ENCODE assay signal across 22 cellular contexts in genomic region chr15:36004891-36005508, GRCh38.
DNase-seq lines count a peak whose midpoint lies in the region; ATAC-seq lines count a peak whose summit lies in the region.
"Had no signal": no experiment of that assay in that cellular context is flagged by ENCODE, and none has a peak within 500 bp of the region (broad histone marks: within the 10 kb centered on the region; RNA-seq: fewer than 3 reads in every experiment).

No MANE protein-coding gene starts in this region.

- DNase-seq in DMS 273 (lab: John Stamatoyannopoulos, UW; ENCODE audit: unreplicated experiment) (peak; percentile 1), DMS 273 treated with DMSO at 0.1 percent for 48 hours (lab: John Stamatoyannopoulos, UW) (no peak), NCI-H446 treated with DMSO at 0.1 percent for 48 hours (lab: John Stamatoyannopoulos, UW) (peak; percentile 25), dermis microvascular lymphatic vessel endothelial cell (ENCODE audit: low read depth in 2 of 2) (peak; percentile 61 to 87), pulmonary artery endothelial cell (ENCODE audit: low read depth, low spot score) (peak; percentile 52), GM19238 (ENCODE audit: insufficient read length, low spot score) (no peak), mesenteric fat pad (ENCODE audit: low spot score) (no peak), left lobe of liver (ENCODE audit: low spot score) (no peak)
- DNase-seq: C1 segment of cervical spinal cord; Calu3; CD8-positive, alpha-beta T cell; DMS53; GDM1; KG1; NCI-H1092; NCI-H146; NCI-H2029; NCI-H2171; NCI-H345; NCI-H524 treated with DMSO at 0.1 percent for 48 hours; PC-3; Right ventricle myocardium superior had no signal

- ATAC-seq in left lobe of liver, result no peak
- ATAC-seq: CD8-positive, alpha-beta T cell; PC-3 had no signal

Comparison
In these comparisons a context has a peak if more than half of its experiments do, and no peak if none do; other contexts are left out.
1. DNase-seq: peak in DMS 273 (single experiment), NCI-H446 treated with DMSO at 0.1 percent for 48 hours (single experiment), dermis microvascular lymphatic vessel endothelial cell (2 of 2) and pulmonary artery endothelial cell (single experiment); none in DMS 273 treated with DMSO at 0.1 percent for 48 hours (single experiment), GM19238 (single experiment), mesenteric fat pad (single experiment) and left lobe of liver (single experiment).